ENCODE assay signal across 25 cellular contexts in genomic region chr18:34697233-34697632, GRCh38.
DNase-seq lines count a peak whose midpoint lies in the region; ATAC-seq and FAIRE-seq lines count a peak whose summit lies in the region.
"Had no signal": no experiment of that assay in that cellular context is flagged by ENCODE, and none has a peak within 500 bp of the region (broad histone marks: within the 10 kb centered on the region; RNA-seq: fewer than 3 reads in every experiment).

No MANE protein-coding gene starts in this region.

- H3K9me3 ChIP-seq in HUES48 (ENCODE audit: control insufficient read depth, insufficient read depth, low read length): no peaks in the 10 kb centered on the region
- H3K9me3 ChIP-seq: transverse colon had no signal

- H3K4me1 Mint-ChIP-seq in effector memory CD8-positive, alpha-beta T cell (ENCODE audit: low read depth in 2 of 2): no peaks in the 10 kb centered on the region
- H3K4me1 Mint-ChIP-seq: B cell; IgD-negative memory B cell; naive thymus-derived CD8-positive, alpha-beta T cell; T-helper 17 cell had no signal

- no peaks in the 10 kb centered on the region for H3K9me3 Mint-ChIP-seq in effector memory CD8-positive, alpha-beta T cell
- H3K9me3 Mint-ChIP-seq: activated CD4-positive, alpha-beta memory T cell treated with anti-CD3 and anti-CD28 coated beads for 36 hours; IgD-negative memory B cell; naive thymus-derived CD8-positive, alpha-beta T cell had no signal

- H3K9ac ChIP-seq in HUES48 (ENCODE audit: low read depth, low read length): 0 out of 2 replicates have a peak overlapping the region, but pooled peaks have one; percentile 10

- H3K4me3 Mint-ChIP-seq in effector memory CD8-positive, alpha-beta T cell: no peak overlapping the region
- H3K4me3 Mint-ChIP-seq: activated CD4-positive, alpha-beta memory T cell treated with anti-CD3 and anti-CD28 coated beads for 36 hours; B cell; IgD-negative memory B cell; naive thymus-derived CD8-positive, alpha-beta T cell; T-helper 17 cell had no signal

- no peak for FAIRE-seq in HTR-8/SVneo (lab: Jason Lieb, UNC)
- FAIRE-seq: G401.6 had no signal

- no peak overlapping the region for H3K27ac Mint-ChIP-seq in effector memory CD8-positive, alpha-beta T cell
- H3K27ac Mint-ChIP-seq: activated CD4-positive, alpha-beta memory T cell treated with anti-CD3 and anti-CD28 coated beads for 36 hours; B cell; IgD-negative memory B cell; naive thymus-derived CD8-positive, alpha-beta T cell; T-helper 17 cell had no signal

- no peak overlapping the region for H3K4me3 ChIP-seq in HUES48 (ENCODE audit: low read depth, low read length)
- H3K4me3 ChIP-seq: transverse colon had no signal

- H3K27ac ChIP-seq in HUES48 (ENCODE audit: low read depth, low read length): peak overlapping the region; percentile 81
- H3K27ac ChIP-seq: 22Rv1, transverse colon had no signal

- peak; percentile 22 for DNase-seq in DMS53 (lab: John Stamatoyannopoulos, UW)
- DNase-seq in DMS53 treated with DMSO at 0.1 percent for 48 hours (lab: John Stamatoyannopoulos, UW; ENCODE audit: unreplicated experiment): no peak
- peak; percentile 39 for DNase-seq in astrocyte of the hippocampus (ENCODE audit: low read depth, low spot score)
- peak; percentile 42 for DNase-seq in left kidney (ENCODE audit: low read depth, low spot score)
- DNase-seq in HTR-8/SVneo (ENCODE audit: insufficient read length, low spot score): no peak
- no peak for DNase-seq in NAMALWA (ENCODE audit: low spot score)
- DNase-seq in effector memory CD8-positive, alpha-beta T cell: no peak
- DNase-seq: activated T-cell treated with anti-CD3 and anti-CD28 coated beads for 4 hours; amygdala; cerebellar nuclear complex; effector memory CD4-positive, alpha-beta T cell; H7; mesendoderm; naive thymus-derived CD8-positive, alpha-beta T cell; NCI-H1930; SIG-M5; stimulated activated naive CD8-positive, alpha-beta T cell treated with anti-CD3 and anti-CD28 coated beads, Interleukin-15, Interleukin-2, amounts not matched to agents 100 U/mL and 50 U/mL, for 24 hours; T-helper 17 cell; transverse colon had no signal

- H3K27me3 Mint-ChIP-seq in effector memory CD8-positive, alpha-beta T cell: no peaks in the 10 kb centered on the region
- H3K27me3 Mint-ChIP-seq: activated CD4-positive, alpha-beta memory T cell treated with anti-CD3 and anti-CD28 coated beads for 36 hours; B cell; IgD-negative memory B cell had no signal

- H3K36me3 ChIP-seq in HUES48 (ENCODE audit: control insufficient read depth, insufficient read depth, low read length): no peaks in the 10 kb centered on the region
- H3K36me3 ChIP-seq: transverse colon had no signal

- peaks cover 24% of the 10 kb centered on the region for H3K4me1 ChIP-seq in HUES48 (ENCODE audit: control insufficient read depth, insufficient read depth, low read length)
- H3K4me1 ChIP-seq: transverse colon had no signal

- H3K36me3 Mint-ChIP-seq in effector memory CD8-positive, alpha-beta T cell (ENCODE audit: insufficient read depth): no peaks in the 10 kb centered on the region
- H3K36me3 Mint-ChIP-seq: activated CD4-positive, alpha-beta memory T cell treated with anti-CD3 and anti-CD28 coated beads for 36 hours; IgD-negative memory B cell; naive thymus-derived CD8-positive, alpha-beta T cell had no signal

- ATAC-seq in effector memory CD8-positive, alpha-beta T cell (replicated peaks): no peak
- ATAC-seq: naive thymus-derived CD8-positive, alpha-beta T cell; stimulated activated naive CD8-positive, alpha-beta T cell treated with anti-CD3 and anti-CD28 coated beads, Interleukin-15, Interleukin-2, amounts not matched to agents 100 U/mL and 50 U/mL, for 24 hours; T-helper 17 cell had no signal

- no peaks in the 10 kb centered on the region for H3K27me3 ChIP-seq in HUES48 (ENCODE audit: control insufficient read depth, insufficient read depth, low read length)
- H3K27me3 ChIP-seq: transverse colon had no signal

Comparison
In these comparisons a context has a peak if more than half of its experiments do, and no peak if none do; other contexts are left out.
1. DNase-seq: peak in DMS53 (single experiment), astrocyte of the hippocampus (single experiment) and left kidney (single experiment); none in DMS53 treated with DMSO at 0.1 percent for 48 hours (single experiment), HTR-8/SVneo (single experiment), NAMALWA (single experiment) and effector memory CD8-positive, alpha-beta T cell (0 of 3).